Comparison of ENCODE assay signal across 8 cellular contexts in genomic region chr22:37659897-37660708, GRCh38. TPM values are rescaled to one million over a fixed set of nuclear protein-coding genes. Genes with fewer than 3 reads are reported as not detected.
DNase-seq lines count a peak whose midpoint lies in the region; ATAC-seq and TF ChIP-seq lines count a peak whose summit lies in the region.

No MANE protein-coding gene starts in this region.

- no peaks in the 10 kb centered on the region for H3K9me3 Mint-ChIP-seq in CD4-positive, alpha-beta T cell
- no peaks in the 10 kb centered on the region for H3K9me3 Mint-ChIP-seq in nephron

- peaks cover 49% of the 10 kb centered on the region for H3K4me1 Mint-ChIP-seq in CD4-positive, alpha-beta T cell (ENCODE audit: low read depth)
- peaks cover 38% of the 10 kb centered on the region for H3K4me1 Mint-ChIP-seq in nephron

- peak overlapping the region; percentile 61 for H3K27ac Mint-ChIP-seq in CD4-positive, alpha-beta T cell
- peak overlapping the region; percentile 15 to 65 (median 43) for H3K27ac Mint-ChIP-seq in nephron

- peak overlapping the region; percentile 71 for H3K4me3 Mint-ChIP-seq in CD4-positive, alpha-beta T cell
- H3K4me3 Mint-ChIP-seq in nephron, result peak overlapping the region; percentile 69 to 87 (median 86)

- H3K4me3 ChIP-seq in MG63 (peak overlapping the region; percentile 77), choroid plexus epithelial cell (ENCODE audit: low read depth, low read length) (peak overlapping the region; percentile 69)

- H3K27ac ChIP-seq in CD4-positive, alpha-beta T cell (ENCODE audit: low read depth, low read length), result no peak overlapping the region

- POLR2A ChIA-PET in CD4-positive, alpha-beta T cell (lab: Charles Lee), result interaction anchor here (1.7 to 9.8 kb wide), 7 partner anchors 14 to 52 kb away, joined by 7 to 256 read pairs (median 43); partner anchors contain the start of genes GGA1, LGALS1 and SH3BP1

- H3K36me3 ChIP-seq in MG63, result peaks cover 10% of the 10 kb centered on the region

- no peaks in the 10 kb centered on the region for H3K9me3 ChIP-seq in CD4-positive, alpha-beta T cell (ENCODE audit: control insufficient read depth, low read length)
- H3K9me3 ChIP-seq in MG63, result no peaks in the 10 kb centered on the region

- H3K27me3 ChIP-seq in CD4-positive, alpha-beta T cell (ENCODE audit: control insufficient read depth, insufficient read depth, low read length), result no peaks in the 10 kb centered on the region
- no peaks in the 10 kb centered on the region for H3K27me3 ChIP-seq in MG63

- CTCF ChIA-PET in CD4-positive, alpha-beta T cell (lab: Charles Lee), result interaction anchor here (1.5 to 5.6 kb wide), 5 partner anchors 9 to 68 kb away, joined by 4 to 63 read pairs (median 15); no protein-coding TSS in a partner anchor

- intact Hi-C loops in CD4-positive, alpha-beta T cell (cut with DNase I, micrococcal nuclease), result loop anchor here (2.0 kb wide), 2 partner anchors 17 to 19 kb away; no protein-coding TSS in a partner anchor

- H3K36me3 Mint-ChIP-seq in CD4-positive, alpha-beta T cell (ENCODE audit: low read depth), result peaks cover 19% of the 10 kb centered on the region
- no peaks in the 10 kb centered on the region for H3K36me3 Mint-ChIP-seq in nephron (ENCODE audit: low read depth)

- no peak for ATAC-seq in CD4-positive, alpha-beta T cell (ENCODE audit: poor library complexity)
- ATAC-seq in HG02973 (IDR thresholded peaks at IDR 0.05; ENCODE audit: unreplicated experiment) (no peak), GM18517 (IDR thresholded peaks at IDR 0.05; ENCODE audit: unreplicated experiment) (no peak)

- no peak for DNase-seq in CD4-positive, alpha-beta T cell
- DNase-seq in MG63, result no peak
- DNase-seq in choroid plexus epithelial cell (ENCODE audit: low read depth), result no peak
- no peak for DNase-seq in stimulated activated naive CD4-positive, alpha-beta T cell (lab: John Stamatoyannopoulos, UW)
- DNase-seq in MV-4-11 (lab: John Stamatoyannopoulos, UW), result no peak

- TF ChIP-seq CTCF in CD4-positive, alpha-beta T cell (IDR thresholded peaks at IDR 0.05), result no peak
- TF ChIP-seq CTCF in choroid plexus epithelial cell (conservative IDR thresholded peaks at IDR 0.05; ENCODE audit: low read depth, low read length) (no peak), nephron (IDR thresholded peaks at IDR 0.05; ENCODE audit: unreplicated experiment in 3 of 3) (no peak)

- H3K27me3 Mint-ChIP-seq in CD4-positive, alpha-beta T cell, result no peaks in the 10 kb centered on the region
- no peaks in the 10 kb centered on the region for H3K27me3 Mint-ChIP-seq in nephron (ENCODE audit: low read depth)

RNA-seq across cellular contexts. Expression of gene PDXP, which starts 1.6 kb away (rescaled TPM):
- 1 to 10 TPM; 1.5 TPM for total RNA-seq in CD4-positive, alpha-beta T cell
- total RNA-seq in MG63 (2014; rRNA removed; shearing (Covaris generic); ENCODE audit: low replicate concordance), result 18.0 and 24.2 TPM in 2 replicates

RNA-seq across cellular contexts. Expression of gene LGALS1, which starts 15.3 kb away (rescaled TPM):
- total RNA-seq in CD4-positive, alpha-beta T cell, result 10 to 100 TPM; 85.1 to 93.7 TPM
- 3,913 and 4,947 TPM in 2 replicates for total RNA-seq in MG63 (2014; rRNA removed; shearing (Covaris generic); ENCODE audit: low replicate concordance)

RNA-seq across cellular contexts. Expression of gene SH3BP1, which starts 20.6 kb away (rescaled TPM):
- 10 to 100 TPM; 46.9 to 49.0 TPM for total RNA-seq in CD4-positive, alpha-beta T cell
- total RNA-seq in MG63 (2014; rRNA removed; shearing (Covaris generic); ENCODE audit: low replicate concordance), result 0.95 TPM in 1 of 2 replicates, not detected in the other

RNA-seq across cellular contexts. Expression of gene NOL12, which starts 26.0 kb away (rescaled TPM):
- 10 to 100 TPM; 24.3 to 26.2 TPM for total RNA-seq in CD4-positive, alpha-beta T cell
- total RNA-seq in MG63 (2014; rRNA removed; shearing (Covaris generic); ENCODE audit: low replicate concordance), result 61.0 and 111 TPM in 2 replicates

RNA-seq across cellular contexts. Expression of gene TRIOBP, which starts 36.7 kb away (rescaled TPM):
- total RNA-seq in CD4-positive, alpha-beta T cell, result 10 to 100 TPM in 1 of 2 experiments, 1 to 10 TPM in 1; 9.0 to 10.1 TPM
- total RNA-seq in MG63 (2014; rRNA removed; shearing (Covaris generic); ENCODE audit: low replicate concordance), result 154 and 194 TPM in 2 replicates

Comparison
In these comparisons a context has a peak if more than half of its experiments do, and no peak if none do; other contexts are left out.
1. RNA of gene LGALS1, which starts 15.3 kb away (total RNA-seq): 3,913 to 4,947 TPM in MG63; 85.1 to 93.7 TPM in CD4-positive, alpha-beta T cell; every median in the first group is over 10 times any median in the second.
2. RNA of gene SH3BP1, which starts 20.6 kb away (total RNA-seq): 46.9 to 49.0 TPM in CD4-positive, alpha-beta T cell; 0.95 TPM in MG63; every median in the first group is over 10 times any median in the second.